ENCODE assay signal across 13 cellular contexts in genomic region chr5:127840198-127840524, GRCh38.
DNase-seq lines count a peak whose midpoint lies in the region; ATAC-seq and TF ChIP-seq lines count a peak whose summit lies in the region.
"Had no signal": no experiment of that assay in that cellular context is flagged by ENCODE, and none has a peak within 500 bp of the region (broad histone marks: within the 10 kb centered on the region; RNA-seq: fewer than 3 reads in every experiment).

No MANE protein-coding gene starts in this region.

- no peaks in the 10 kb centered on the region for H3K27me3 ChIP-seq in smooth muscle cell (ENCODE audit: low read depth)
- H3K27me3 ChIP-seq in uterus, result no peaks in the 10 kb centered on the region
- no peaks in the 10 kb centered on the region for H3K27me3 ChIP-seq in heart left ventricle

- peaks cover 11% of the 10 kb centered on the region for H3K9me3 Mint-ChIP-seq in progenitor cell of endocrine pancreas (ENCODE audit: low read depth)
- H3K9me3 Mint-ChIP-seq: activated CD4-positive, alpha-beta T cell treated with anti-CD3 and anti-CD28 coated beads, Interleukin-2, amount 10 ng/mL, durations not matched to agents 7 days and 5 days; activated naive CD8-positive, alpha-beta T cell treated with anti-CD3 and anti-CD28 coated beads, Interleukin-2, amount 10 ng/mL, durations not matched to agents 7 days and 5 days had no signal

- peak overlapping the region; percentile 48 for H2AFZ ChIP-seq in smooth muscle cell (ENCODE audit: low read depth)

- no peaks in the 10 kb centered on the region for H3K4me1 Mint-ChIP-seq in progenitor cell of endocrine pancreas (ENCODE audit: low read depth)
- H3K4me1 Mint-ChIP-seq: activated CD4-positive, alpha-beta T cell treated with anti-CD3 and anti-CD28 coated beads, Interleukin-2, amount 10 ng/mL, durations not matched to agents 7 days and 5 days; activated naive CD8-positive, alpha-beta T cell treated with anti-CD3 and anti-CD28 coated beads, Interleukin-2, amount 10 ng/mL, durations not matched to agents 7 days and 5 days had no signal

- no peaks in the 10 kb centered on the region for H3K27me3 Mint-ChIP-seq in progenitor cell of endocrine pancreas
- H3K27me3 Mint-ChIP-seq: activated CD4-positive, alpha-beta T cell treated with anti-CD3 and anti-CD28 coated beads, Interleukin-2, amount 10 ng/mL, durations not matched to agents 7 days and 5 days; activated naive CD8-positive, alpha-beta T cell treated with anti-CD3 and anti-CD28 coated beads, Interleukin-2, amount 10 ng/mL, durations not matched to agents 7 days and 5 days had no signal

- H3K9me3 ChIP-seq in smooth muscle cell (replicated peaks; ENCODE audit: low read depth) (no peaks in the 10 kb centered on the region), uterus (no peaks in the 10 kb centered on the region), heart left ventricle (no peaks in the 10 kb centered on the region)

- H3F3A ChIP-seq in smooth muscle cell (ENCODE audit: low read depth), result peaks cover 9% of the 10 kb centered on the region

- H3K4me3 ChIP-seq in smooth muscle cell (no peak overlapping the region), uterus (no peak overlapping the region), heart left ventricle (no peak overlapping the region)

- no peak for TF ChIP-seq CTCF in smooth muscle cell (IDR thresholded peaks at IDR 0.05; ENCODE audit: borderline replicate concordance, insufficient read depth, poor library complexity, severe bottlenecking)
- no peak for TF ChIP-seq CTCF in progenitor cell of endocrine pancreas (IDR thresholded peaks at IDR 0.05; ENCODE audit: unreplicated experiment)
- no peak for TF ChIP-seq CTCF in uterus (IDR thresholded peaks at IDR 0.05)
- no peak for TF ChIP-seq CTCF in heart left ventricle (IDR thresholded peaks at IDR 0.05)

- no peak overlapping the region for H3K9ac ChIP-seq in smooth muscle cell (ENCODE audit: low read depth)

- no peak overlapping the region for H3K4me2 ChIP-seq in smooth muscle cell

- no peaks in the 10 kb centered on the region for H3K36me3 Mint-ChIP-seq in progenitor cell of endocrine pancreas (ENCODE audit: insufficient read depth)
- H3K36me3 Mint-ChIP-seq: activated naive CD8-positive, alpha-beta T cell treated with anti-CD3 and anti-CD28 coated beads, Interleukin-2, amount 10 ng/mL, durations not matched to agents 7 days and 5 days had no signal

- H3K4me1 ChIP-seq in smooth muscle cell (ENCODE audit: low read depth) (peaks cover 10% of the 10 kb centered on the region), uterus (no peaks in the 10 kb centered on the region), heart left ventricle (peaks cover 0 to 19% (median 0%) of the 10 kb centered on the region in 12 donors)

- peak; percentile 58 for ATAC-seq in GM19035 (IDR thresholded peaks at IDR 0.05; ENCODE audit: unreplicated experiment)
- ATAC-seq in HG02610 (IDR thresholded peaks at IDR 0.05; ENCODE audit: unreplicated experiment), result peak; percentile 41
- peak; percentile 62 for ATAC-seq in HG03469 (IDR thresholded peaks at IDR 0.05; ENCODE audit: unreplicated experiment)
- ATAC-seq in heart left ventricle, result no peak
- ATAC-seq: HCT116, sciatic nerve had no signal

- WGBS in smooth muscle cell (ENCODE audit: low lambda C conversion rate), result 38% methylated on average over 1 of the region's 1 CpG
- 71 to 78% (median 75%) methylated on average over 1 of the region's 1 CpG for WGBS in heart left ventricle, 4 donors

- H3K79me2 ChIP-seq in smooth muscle cell (ENCODE audit: low read depth), result no peaks in the 10 kb centered on the region

- no peaks in the 10 kb centered on the region for H3K36me3 ChIP-seq in smooth muscle cell (ENCODE audit: low read depth)
- H3K36me3 ChIP-seq in uterus, result no peaks in the 10 kb centered on the region
- no peaks in the 10 kb centered on the region for H3K36me3 ChIP-seq in heart left ventricle

- H3K27ac Mint-ChIP-seq in progenitor cell of endocrine pancreas, result no peak overlapping the region
- H3K27ac Mint-ChIP-seq: activated CD4-positive, alpha-beta T cell treated with anti-CD3 and anti-CD28 coated beads, Interleukin-2, amount 10 ng/mL, durations not matched to agents 7 days and 5 days; activated naive CD8-positive, alpha-beta T cell treated with anti-CD3 and anti-CD28 coated beads, Interleukin-2, amount 10 ng/mL, durations not matched to agents 7 days and 5 days had no signal

- H3K27ac ChIP-seq in smooth muscle cell (ENCODE audit: low read depth) (no peak overlapping the region), uterus (no peak overlapping the region), heart left ventricle (no peak overlapping the region)

- TF ChIP-seq POLR2A in uterus (IDR thresholded peaks at IDR 0.05) (no peak), heart left ventricle (IDR thresholded peaks at IDR 0.05) (no peak)

- DNase-seq in smooth muscle cell (lab: John Stamatoyannopoulos, UW; ENCODE audit: unreplicated experiment), result no peak
- no peak for DNase-seq in progenitor cell of endocrine pancreas (ENCODE audit: low spot score, unreplicated experiment)
- no peak for DNase-seq in uterus
- DNase-seq in heart left ventricle, result no peak
- DNase-seq: activated CD4-positive, alpha-beta T cell treated with anti-CD3 and anti-CD28 coated beads, Interleukin-2, amount 10 ng/mL, durations not matched to agents 7 days and 5 days; activated naive CD8-positive, alpha-beta T cell treated with anti-CD3 and anti-CD28 coated beads, Interleukin-2, amount 10 ng/mL, durations not matched to agents 7 days and 5 days; head of caudate nucleus; NCI-H1417 had no signal

- no peak overlapping the region for H3K4me3 Mint-ChIP-seq in progenitor cell of endocrine pancreas (ENCODE audit: low read depth)
- H3K4me3 Mint-ChIP-seq: activated CD4-positive, alpha-beta T cell treated with anti-CD3 and anti-CD28 coated beads, Interleukin-2, amount 10 ng/mL, durations not matched to agents 7 days and 5 days; activated naive CD8-positive, alpha-beta T cell treated with anti-CD3 and anti-CD28 coated beads, Interleukin-2, amount 10 ng/mL, durations not matched to agents 7 days and 5 days had no signal

- no peaks in the 10 kb centered on the region for H4K20me1 ChIP-seq in smooth muscle cell (ENCODE audit: low read depth)

- intact Hi-C loops in uterus (cut with DNase I; ENCODE audit: low total_unique reads), result no loop called here
- intact Hi-C loops in heart left ventricle (cut with DNase I), result no loop called here

Comparison
In these comparisons a context has a peak if more than half of its experiments do, and no peak if none do; other contexts are left out.
1. ATAC-seq: peak in GM19035 (single experiment), HG02610 (single experiment) and HG03469 (single experiment); none in heart left ventricle (0 of 4).